ENCODE assay signal across 16 cellular contexts in genomic region chr11:15944460-15944859, GRCh38.
A peak's percentile ranks its signal among the peaks of the same experiment; 100 is the strongest.
DNase-seq lines count a peak whose midpoint lies in the region; ATAC-seq and TF ChIP-seq lines count a peak whose summit lies in the region.
"Had no signal": no experiment of that assay in that cellular context is flagged by ENCODE, and none has a peak within 500 bp of the region (broad histone marks: within the 10 kb centered on the region; RNA-seq: fewer than 3 reads in every experiment).

No MANE protein-coding gene starts in this region.

- peaks cover 0 to 17% (median 9%) of the 10 kb centered on the region in 12 donors for H3K9me3 ChIP-seq in heart left ventricle
- H3K9me3 ChIP-seq in vagina, result no peaks in the 10 kb centered on the region
- H3K9me3 ChIP-seq in esophagus squamous epithelium, result peaks cover 0 to 6% (median 0%) of the 10 kb centered on the region in 3 donors

- H3K27me3 ChIP-seq in heart left ventricle (no peaks in the 10 kb centered on the region), vagina (no peaks in the 10 kb centered on the region), esophagus squamous epithelium (no peaks in the 10 kb centered on the region)
- H3K27me3 ChIP-seq: BLaER1 had no signal

- H3K27ac ChIP-seq in heart left ventricle, result no peak overlapping the region
- H3K27ac ChIP-seq in vagina, result no peak overlapping the region
- no peak overlapping the region for H3K27ac ChIP-seq in esophagus squamous epithelium
- no peak overlapping the region for H3K27ac ChIP-seq in RWPE1
- H3K27ac ChIP-seq: BLaER1 had no signal

- CTCF ChIA-PET in RWPE1 (lab: Yijun Ruan, JAX), result interaction anchor here (0.6 to 0.7 kb wide), 3 partner anchors 129 to 540 kb away, joined by 3 read pairs; no protein-coding TSS in a partner anchor

- TF ChIP-seq POLR2A in heart left ventricle (IDR thresholded peaks at IDR 0.05) (no peak), vagina (IDR thresholded peaks at IDR 0.05) (no peak), esophagus squamous epithelium (IDR thresholded peaks at IDR 0.05) (no peak)

- H3K4me3 ChIP-seq in heart left ventricle (no peak overlapping the region), fibroblast of pulmonary artery (replicated peaks; ENCODE audit: low read depth, low read length) (no peak overlapping the region), vagina (no peak overlapping the region), esophagus squamous epithelium (no peak overlapping the region)
- H3K4me3 ChIP-seq: BLaER1 had no signal

- DNase-seq in Right ventricle myocardium superior (no peak), heart left ventricle (no peak), fibroblast of pulmonary artery (ENCODE audit: low read depth) (peak; percentile 10), mesenteric fat pad (ENCODE audit: low spot score) (peak; percentile 20), vagina (ENCODE audit: extremely low spot score in 2 of 2) (peak; percentile 40 to 49), esophagus squamous epithelium (lab: John Stamatoyannopoulos, UW) (no peak), RWPE1 (ENCODE audit: low spot score) (no peak)
- DNase-seq: 8988T; CD8-positive, alpha-beta memory T cell; DMS79; KBM-7; NCI-H2081; NCI-H510A; NCI-H82 had no signal

- POLR2A ChIA-PET in RWPE1 (lab: Yijun Ruan, JAX; ENCODE audit: low non-redundant PET), result no interaction called here

- peak; percentile 30 for ATAC-seq in Right ventricle myocardium superior (ENCODE audit: poor library complexity)
- no peak for ATAC-seq in heart left ventricle
- ATAC-seq in GM19467 (IDR thresholded peaks at IDR 0.05; ENCODE audit: unreplicated experiment), result no peak

- TF ChIP-seq CTCF in heart left ventricle (IDR thresholded peaks at IDR 0.05) (no peak), fibroblast of pulmonary artery (IDR thresholded peaks at IDR 0.05; ENCODE audit: low read length, missing control alignments) (no peak), vagina (IDR thresholded peaks at IDR 0.05) (no peak), esophagus squamous epithelium (IDR thresholded peaks at IDR 0.05) (no peak), RWPE1 (conservative IDR thresholded peaks at IDR 0.05; ENCODE audit: low read depth) (no peak)

- intact Hi-C loops in Right ventricle myocardium superior (cut with DNase I), result no loop called here
- intact Hi-C loops in heart left ventricle (cut with DNase I), result loop anchor here in 4 of 10 donors (5.0 to 10.0 kb wide), 2 partner anchors 660 to 668 kb away; no protein-coding TSS in a partner anchor
- intact Hi-C loops in vagina (cut with DNase I), result no loop called here
- intact Hi-C loops in esophagus squamous epithelium (cut with DNase I), result no loop called here

- H3K36me3 ChIP-seq in heart left ventricle (no peaks in the 10 kb centered on the region), vagina (no peaks in the 10 kb centered on the region), esophagus squamous epithelium (no peaks in the 10 kb centered on the region)
- H3K36me3 ChIP-seq: BLaER1 had no signal

- H3K4me1 ChIP-seq in heart left ventricle, result peaks cover 0 to 6% (median 0%) of the 10 kb centered on the region in 12 donors
- H3K4me1 ChIP-seq in vagina, result no peaks in the 10 kb centered on the region
- H3K4me1 ChIP-seq in esophagus squamous epithelium, result peaks cover 0 to 10% (median 0%) of the 10 kb centered on the region in 3 donors
- H3K4me1 ChIP-seq: BLaER1 had no signal

Comparison
In these comparisons a context has a peak if more than half of its experiments do, and no peak if none do; other contexts are left out.
1. DNase-seq: peak in fibroblast of pulmonary artery (single experiment), mesenteric fat pad (single experiment) and vagina (2 of 2); none in Right ventricle myocardium superior (single experiment), heart left ventricle (0 of 5), esophagus squamous epithelium (single experiment) and RWPE1 (single experiment).